Comparison of ENCODE assay signal across 32 cellular contexts in the genomic region with DNA sequence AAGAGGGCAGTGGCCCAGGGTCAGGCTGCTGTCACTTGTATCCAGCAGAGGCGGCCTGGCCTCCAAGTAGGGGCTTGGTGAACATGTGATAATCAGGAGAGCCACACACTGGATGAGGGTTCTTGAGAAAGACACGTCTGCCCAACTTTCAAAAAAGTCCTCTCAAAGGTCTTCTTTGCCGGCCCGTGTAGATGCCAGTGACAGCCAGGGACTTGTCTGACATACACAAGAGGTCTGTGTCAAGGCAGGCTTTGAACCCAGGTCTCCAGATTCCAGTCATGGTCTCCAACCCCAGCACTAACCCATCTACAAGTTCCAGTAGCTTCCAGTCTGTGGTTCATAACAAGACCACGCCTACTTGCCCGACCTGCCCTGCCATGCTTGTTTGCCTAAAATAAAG. TPM values are rescaled to one million over a fixed set of nuclear protein-coding genes. Genes with fewer than 3 reads are reported as not detected.
"Had no signal": no experiment of that assay in that cellular context is flagged by ENCODE, and none has a peak within 500 bp of the region (broad histone marks: within the 10 kb centered on the region; RNA-seq: fewer than 3 reads in every experiment).

No MANE protein-coding gene starts in this region.

- ATAC-seq: activated CD8-positive, alpha-beta T cell treated with anti-CD3 and anti-CD28 coated beads for 36 hours; activated T-cell treated with anti-CD3 and anti-CD28 coated beads, Interleukin-2, amount 50 U/mL, for 72 hours; effector memory CD8-positive, alpha-beta T cell; esophagus mucosa; heart left ventricle; left ventricle myocardium superior; pancreas had no signal

- H3K4me3 Mint-ChIP-seq: activated B cell treated with CpG ODN at 0.5 μM for 24 hours; activated CD8-positive, alpha-beta T cell treated with anti-CD3 and anti-CD28 coated beads for 36 hours; activated naive CD8-positive, alpha-beta T cell; activated T-cell treated with anti-CD3 and anti-CD28 coated beads, Interleukin-2, amount 50 U/mL, for 72 hours; effector memory CD8-positive, alpha-beta T cell; nephron progenitor cell; T-helper 2 cell treated with Interferon-gamma antibody and Interleukin-4, amounts not matched to agents 5 μg/mL and 100 μg/mL, for 36 hours had no signal

- H3K36me3 ChIP-seq: heart left ventricle, neutrophil, pancreas, prostate gland, suprapubic skin, tibial nerve had no signal

- H3K4me3 ChIP-seq: coronary artery, dorsolateral prefrontal cortex, heart left ventricle, pancreas, prostate gland, suprapubic skin, tibial nerve had no signal

- H3K4me1 Mint-ChIP-seq: activated B cell treated with CpG ODN at 0.5 μM for 24 hours had no signal

- H3K9me3 Mint-ChIP-seq: activated B cell treated with CpG ODN at 0.5 μM for 24 hours; activated CD8-positive, alpha-beta T cell treated with anti-CD3 and anti-CD28 coated beads for 36 hours; activated T-cell treated with anti-CD3 and anti-CD28 coated beads, Interleukin-2, amount 50 U/mL, for 72 hours; effector memory CD8-positive, alpha-beta T cell; nephron progenitor cell; T-helper 2 cell treated with Interferon-gamma antibody and Interleukin-4, amounts not matched to agents 5 μg/mL and 100 μg/mL, for 36 hours had no signal

- H3K9me3 ChIP-seq: heart left ventricle, neutrophil, pancreas, prostate gland, suprapubic skin, tibial nerve had no signal

- DNase-seq: activated B cell treated with CpG ODN at 0.5 μM for 24 hours; activated CD4-positive, alpha-beta T cell treated with anti-CD3 and anti-CD28 coated beads, Interleukin-2, amount 50 U/mL, for 1 hour; activated CD8-positive, alpha-beta T cell treated with anti-CD3 and anti-CD28 coated beads for 36 hours; activated effector memory CD4-positive, alpha-beta T cell treated with Interleukin-2 at 50 U/mL for 16 hours; activated naive CD4-positive, alpha-beta T cell treated with Interleukin-2 at 50 U/mL for 16 hours; activated T-cell treated with anti-CD3 and anti-CD28 coated beads for 4 hours; activated T-cell treated with anti-CD3 and anti-CD28 coated beads, Interleukin-2, amount 50 U/mL, for 72 hours; anterior cingulate cortex; cerebellar nuclear complex; dorsolateral prefrontal cortex; effector memory CD8-positive, alpha-beta T cell; foreskin fibroblast; heart left ventricle; hypothalamus; left ventricle myocardium superior; nephron progenitor cell; pancreas; retina; stimulated activated CD4-positive, alpha-beta T cell treated with anti-CD3 and anti-CD28 coated beads, Interleukin-15, amount 100 ng/mL, for 24 hours; stimulated activated CD4-positive, alpha-beta T cell treated with anti-CD3 and anti-CD28 coated beads, Interleukin-2, amount 100 ng/mL, for 24 hours; stimulated activated naive CD4-positive, alpha-beta T cell; T-helper 1 cell had no signal

- H3K27me3 Mint-ChIP-seq: activated naive CD8-positive, alpha-beta T cell had no signal

- H3K4me1 ChIP-seq: prostate gland had no signal

- H3K27ac Mint-ChIP-seq: activated B cell treated with CpG ODN at 0.5 μM for 24 hours; activated CD8-positive, alpha-beta T cell treated with anti-CD3 and anti-CD28 coated beads for 36 hours; activated naive CD8-positive, alpha-beta T cell; activated T-cell treated with anti-CD3 and anti-CD28 coated beads, Interleukin-2, amount 50 U/mL, for 72 hours; effector memory CD8-positive, alpha-beta T cell; nephron progenitor cell; T-helper 2 cell treated with Interferon-gamma antibody and Interleukin-4, amounts not matched to agents 5 μg/mL and 100 μg/mL, for 36 hours had no signal

- H3K27me3 ChIP-seq: heart left ventricle, neutrophil, pancreas, suprapubic skin, tibial nerve had no signal

- H3K36me3 Mint-ChIP-seq: activated naive CD8-positive, alpha-beta T cell had no signal

- H3K27ac ChIP-seq: coronary artery, dorsolateral prefrontal cortex, heart left ventricle, neutrophil, pancreas, prostate gland, suprapubic skin, tibial nerve had no signal

RNA-seq across cellular contexts. Expression of a gene that starts 7.9 kb away (rescaled TPM):
- total RNA-seq: activated B cell treated with CpG ODN at 0.5 μM for 24 hours; activated CD8-positive, alpha-beta T cell treated with anti-CD3 and anti-CD28 coated beads for 36 hours; activated T-cell treated with anti-CD3 and anti-CD28 coated beads, Interleukin-2, amount 50 U/mL, for 72 hours; endothelial cell of umbilical vein; left ventricle myocardium superior; lung microvascular endothelial cell; tibial nerve had no signal
- polyA plus RNA-seq: endothelial cell of umbilical vein had no signal

RNA-seq across cellular contexts. Expression of a gene that starts 13.1 kb away (rescaled TPM):
- total RNA-seq: activated B cell treated with CpG ODN at 0.5 μM for 24 hours; activated CD8-positive, alpha-beta T cell treated with anti-CD3 and anti-CD28 coated beads for 36 hours; activated T-cell treated with anti-CD3 and anti-CD28 coated beads, Interleukin-2, amount 50 U/mL, for 72 hours; left ventricle myocardium superior; lung microvascular endothelial cell; tibial nerve had no signal
